In genomic region chr3:194485471-194485875, GRCh38 we compare ENCODE assay signal across 8 cellular contexts. TPM values are rescaled to one million over a fixed set of nuclear protein-coding genes. Genes with fewer than 3 reads are reported as not detected.
DNase-seq lines count a peak whose midpoint lies in the region; ATAC-seq and TF ChIP-seq lines count a peak whose summit lies in the region.

No MANE protein-coding gene starts in this region.

- H3K4me1 Mint-ChIP-seq in activated CD4-positive, alpha-beta T cell treated with anti-CD3 and anti-CD28 coated beads, Interleukin-2, amount 10 ng/mL, durations not matched to agents 7 days and 5 days = peaks cover 63% of the 10 kb centered on the region

- no peak for DNase-seq in activated CD4-positive, alpha-beta T cell treated with anti-CD3 and anti-CD28 coated beads, Interleukin-2, amount 10 ng/mL, durations not matched to agents 7 days and 5 days
- no peak for DNase-seq in activated CD4-positive, alpha-beta T cell treated with anti-CD3 and anti-CD28 coated beads for 1 hour
- DNase-seq in foreskin keratinocyte = peak in 1 of 2 donors; percentile 69
- no peak for DNase-seq in foreskin melanocyte
- DNase-seq in activated effector memory CD4-positive, alpha-beta T cell treated with Interleukin-2 at 50 U/mL for 16 hours = no peak

- peak overlapping the region; percentile 92 for H3K4me3 Mint-ChIP-seq in activated CD4-positive, alpha-beta T cell treated with anti-CD3 and anti-CD28 coated beads, Interleukin-2, amount 10 ng/mL, durations not matched to agents 7 days and 5 days

- peaks cover 43% of the 10 kb centered on the region for H3K36me3 Mint-ChIP-seq in activated CD4-positive, alpha-beta T cell treated with anti-CD3 and anti-CD28 coated beads, Interleukin-2, amount 10 ng/mL, durations not matched to agents 7 days and 5 days (ENCODE audit: low read depth)

- no peaks in the 10 kb centered on the region for H3K9me3 ChIP-seq in skeletal muscle tissue (ENCODE audit: control insufficient read depth in 3 of 3, low read length in 3 of 3)

- H3K27me3 ChIP-seq in foreskin keratinocyte = no peaks in the 10 kb centered on the region
- no peaks in the 10 kb centered on the region for H3K27me3 ChIP-seq in skeletal muscle tissue (ENCODE audit: control insufficient read depth in 3 of 3, insufficient read depth in 3 of 3, low read length in 3 of 3)

- POLR2A ChIA-PET in activated CD4-positive, alpha-beta T cell treated with anti-CD3 and anti-CD28 coated beads, Interleukin-2, amount 10 ng/mL, durations not matched to agents 7 days and 5 days (lab: Charles Lee) = no interaction called here

- H3K4me1 ChIP-seq in foreskin keratinocyte (peaks cover 34% of the 10 kb centered on the region), skeletal muscle tissue (ENCODE audit: control insufficient read depth in 3 of 3, insufficient read depth in 3 of 3, low read length in 3 of 3) (peaks cover 14 to 23% (median 19%) of the 10 kb centered on the region in 3 donors)

- peak overlapping the region; percentile 97 for H3K4me3 ChIP-seq in WI38 (ENCODE audit: low read depth, low read length)
- H3K4me3 ChIP-seq in skeletal muscle tissue (ENCODE audit: low read length in 3 of 3) = peak overlapping the region; percentile 80 to 88 (median 86)

- TF ChIP-seq CTCF in WI38 (IDR thresholded peaks at IDR 0.05; ENCODE audit: low read depth, low read length) (no peak), foreskin keratinocyte (conservative IDR thresholded peaks at IDR 0.05) (no peak)

- H3K9ac ChIP-seq in skeletal muscle tissue (ENCODE audit: low read depth in 1 of 3, low read length in 3 of 3) = peak overlapping the region; percentile 87 to 92 (median 88)

- peak overlapping the region; percentile 96 for H3K27ac Mint-ChIP-seq in activated CD4-positive, alpha-beta T cell treated with anti-CD3 and anti-CD28 coated beads, Interleukin-2, amount 10 ng/mL, durations not matched to agents 7 days and 5 days

- peaks cover 0 to 3% (median 0%) of the 10 kb centered on the region in 3 donors for H3K36me3 ChIP-seq in skeletal muscle tissue (ENCODE audit: control insufficient read depth in 3 of 3, insufficient read depth in 3 of 3, low read length in 3 of 3)

- H3K9me3 Mint-ChIP-seq in activated CD4-positive, alpha-beta T cell treated with anti-CD3 and anti-CD28 coated beads, Interleukin-2, amount 10 ng/mL, durations not matched to agents 7 days and 5 days = no peaks in the 10 kb centered on the region

- CTCF ChIA-PET in activated CD4-positive, alpha-beta T cell treated with anti-CD3 and anti-CD28 coated beads, Interleukin-2, amount 10 ng/mL, durations not matched to agents 7 days and 5 days (lab: Charles Lee) = interaction anchor here (1.0 to 1.9 kb wide), 4 partner anchors 13 to 114 kb away, joined by 3 to 7 read pairs (median 4); no protein-coding TSS in a partner anchor

- H3K27ac ChIP-seq in foreskin keratinocyte (peak overlapping the region; percentile 9), skeletal muscle tissue (ENCODE audit: low read depth, low read length) (peak overlapping the region; percentile 84)

- ATAC-seq in foreskin keratinocyte = no peak
- no peak for ATAC-seq in GM21515 (IDR thresholded peaks at IDR 0.05; ENCODE audit: unreplicated experiment)

- H3K27me3 Mint-ChIP-seq in activated CD4-positive, alpha-beta T cell treated with anti-CD3 and anti-CD28 coated beads, Interleukin-2, amount 10 ng/mL, durations not matched to agents 7 days and 5 days = no peaks in the 10 kb centered on the region

RNA-seq across cellular contexts. Expression of gene ATP13A3, which starts 1.3 kb away (rescaled TPM):
- 10 to 100 TPM; 59.2 to 73.8 TPM for total RNA-seq in activated CD4-positive, alpha-beta T cell treated with anti-CD3 and anti-CD28 coated beads, Interleukin-2, amount 10 ng/mL, durations not matched to agents 7 days and 5 days
- total RNA-seq in foreskin keratinocyte (94.0 and 96.8 TPM in 2 replicates), skeletal muscle tissue (44.4 TPM)
- polyA plus RNA-seq in foreskin keratinocyte = 9.8 and 12.0 TPM in 2 replicates
